Comparison of ENCODE assay signal across 1 cellular context in genomic region chr11:60367009-60367408, GRCh38.
TF ChIP-seq lines count a peak whose summit lies in the region.

No MANE protein-coding gene starts in this region.

TF ChIP-seq in GM23338, 12 proteins besides CTCF, POLR2A, EP300 and RAD21:
- no peak for TF ChIP-seq EZH2 (IDR thresholded peaks at IDR 0.05; ENCODE audit: low read depth, unreplicated experiment)
- no peak for TF ChIP-seq NANOG (IDR thresholded peaks at IDR 0.05; ENCODE audit: borderline replicate concordance)
- TF ChIP-seq POLR2AphosphoS5 (IDR thresholded peaks at IDR 0.05; ENCODE audit: low read depth) = no peak
- TF ChIP-seq JUNB (IDR thresholded peaks at IDR 0.05; ENCODE audit: unreplicated experiment) = no peak
- TF ChIP-seq STAT1 (IDR thresholded peaks at IDR 0.05; ENCODE audit: unreplicated experiment) = no peak
- TF ChIP-seq CREB1 (CRISPR knock-in tag; IDR thresholded peaks at IDR 0.05; ENCODE audit: low read depth) = no peak
- no peak for TF ChIP-seq EZH2phosphoT487 (IDR thresholded peaks at IDR 0.05; ENCODE audit: unreplicated experiment)
- no peak for TF ChIP-seq ZNF331 (CRISPR knock-in tag; IDR thresholded peaks at IDR 0.05; ENCODE audit: low read depth)
- TF ChIP-seq ZNF114 (CRISPR knock-in tag; IDR thresholded peaks at IDR 0.05) = no peak
- TF ChIP-seq REST (IDR thresholded peaks at IDR 0.05; ENCODE audit: unreplicated experiment) = no peak
- TF ChIP-seq ETS1 (IDR thresholded peaks at IDR 0.05) = no peak
- TF ChIP-seq ZNF462 (CRISPR knock-in tag; IDR thresholded peaks at IDR 0.05) = no peak
